Comparison of ENCODE assay signal across 23 cellular contexts in genomic region chr6:158367824-158368223, GRCh38. TPM values are rescaled to one million over a fixed set of nuclear protein-coding genes. Genes with fewer than 3 reads are reported as not detected.
DNase-seq lines count a peak whose midpoint lies in the region; ATAC-seq, FAIRE-seq and TF ChIP-seq lines count a peak whose summit lies in the region.
"Had no signal": no experiment of that assay in that cellular context is flagged by ENCODE, and none has a peak within 500 bp of the region (broad histone marks: within the 10 kb centered on the region; RNA-seq: fewer than 3 reads in every experiment).

No MANE protein-coding gene starts in this region.

- no peak overlapping the region for H4K8ac ChIP-seq in trophoblast cell (ENCODE audit: low read depth, low read length)

- no peak for TF ChIP-seq CTCF in HCT116 (IDR thresholded peaks at IDR 0.05 in 2 of 3, conservative IDR thresholded peaks at IDR 0.05 in 1 of 3; ENCODE audit: borderline replicate concordance in 1 of 3, insufficient read depth in 1 of 3, low read depth in 2 of 3, low read length in 2 of 3)
- no peak for TF ChIP-seq CTCF in RWPE2 (IDR thresholded peaks at IDR 0.05; ENCODE audit: poor library complexity, severe bottlenecking)

- H3K9me3 Mint-ChIP-seq in naive thymus-derived CD8-positive, alpha-beta T cell, result peaks cover 0 to 6% (median 0%) of the 10 kb centered on the region in 9 donors
- H3K9me3 Mint-ChIP-seq: CD4-positive, alpha-beta T cell had no signal

- no peak overlapping the region for H2BK120ac ChIP-seq in trophoblast cell (ENCODE audit: insufficient read depth, low read length, poor library complexity)

- no CpG with 5 or more reads among the region's 6 CpGs for WGBS in trophoblast cell (ENCODE audit: extremely low coverage, insufficient coverage, insufficient read length)

- no peak overlapping the region for H3K27ac ChIP-seq in HCT116 (ENCODE audit: low read depth, low read length)
- H3K27ac ChIP-seq in RWPE2 (ENCODE audit: poor library complexity, severe bottlenecking), result no peak overlapping the region
- H3K27ac ChIP-seq in trophoblast cell (ENCODE audit: low read depth, low read length), result no peak overlapping the region
- H3K27ac ChIP-seq: A549, C4-2B, KMS-11 had no signal

- no peaks in the 10 kb centered on the region for H3K4me1 ChIP-seq in HCT116 (ENCODE audit: control insufficient read depth in 1 of 2, insufficient read depth in 2 of 2, low read length in 2 of 2)
- peaks cover 6% of the 10 kb centered on the region for H3K4me1 ChIP-seq in RWPE2 (ENCODE audit: insufficient read depth, poor library complexity, severe bottlenecking)
- no peaks in the 10 kb centered on the region for H3K4me1 ChIP-seq in trophoblast cell (ENCODE audit: control insufficient read depth in 1 of 2, insufficient read depth in 2 of 2, low read length in 2 of 2)
- H3K4me1 ChIP-seq: A549, Caco-2 had no signal

- no peak overlapping the region for H2BK12ac ChIP-seq in trophoblast cell (ENCODE audit: low read length)

- H3K4me3 ChIP-seq in HCT116 (replicated peaks in 1 of 2; ENCODE audit: low read depth in 1 of 2, low read length in 2 of 2), result no peak overlapping the region
- H3K4me3 ChIP-seq in RWPE2 (ENCODE audit: severe bottlenecking), result no peak overlapping the region
- H3K4me3 ChIP-seq in trophoblast cell (ENCODE audit: low read depth, low read length), result no peak overlapping the region
- H3K4me3 ChIP-seq: A549, GM23338 had no signal

- no peak overlapping the region for H3K9ac ChIP-seq in HCT116 (ENCODE audit: low read length)
- no peak overlapping the region for H3K9ac ChIP-seq in trophoblast cell (ENCODE audit: low read length)
- H3K9ac ChIP-seq: KMS-11 had no signal

- H3K27ac Mint-ChIP-seq in naive thymus-derived CD8-positive, alpha-beta T cell, result no peak overlapping the region
- H3K27ac Mint-ChIP-seq: CD4-positive, alpha-beta T cell; GM23338 had no signal

- H3K23ac ChIP-seq in trophoblast cell (ENCODE audit: low read length), result no peak overlapping the region

- no peak overlapping the region for H3K4ac ChIP-seq in trophoblast cell (ENCODE audit: low read depth, low read length)

- DNase-seq in EH (ENCODE audit: low read depth) (peak; percentile 21), HCT116 (ENCODE audit: low read depth, low spot score) (no peak), RWPE2 (ENCODE audit: low spot score) (no peak), DMS 273 treated with DMSO at 0.1 percent for 48 hours (lab: John Stamatoyannopoulos, UW) (no peak), trophoblast cell (no peak), activated T-cell treated with anti-CD3 and anti-CD28 coated beads for 4 hours (no peak)
- DNase-seq in naive thymus-derived CD8-positive, alpha-beta T cell, result no peak
- DNase-seq: AML-193; Caco-2; CD4-positive, alpha-beta T cell; DMS153; DMS79; GDM1; HCEC 1CT had no signal

- H3K27me3 ChIP-seq in HCT116 (ENCODE audit: insufficient read depth, low read length), result no peaks in the 10 kb centered on the region
- no peaks in the 10 kb centered on the region for H3K27me3 ChIP-seq in RWPE2 (ENCODE audit: insufficient read depth, poor library complexity, severe bottlenecking)
- H3K27me3 ChIP-seq in trophoblast cell (ENCODE audit: insufficient read depth, low read length), result no peaks in the 10 kb centered on the region

- H3K36me3 Mint-ChIP-seq in naive thymus-derived CD8-positive, alpha-beta T cell, result peaks cover 0 to 8% (median 7%) of the 10 kb centered on the region in 3 donors

- peak; percentile 41 for FAIRE-seq in endometrium (lab: Jason Lieb, UNC)
- FAIRE-seq: A549, D721Med, GM12892, GM18507, H54 had no signal

- H3K36me3 ChIP-seq in HCT116 (ENCODE audit: control insufficient read depth in 1 of 2, insufficient read depth in 2 of 2, low read length in 2 of 2) (no peaks in the 10 kb centered on the region), RWPE2 (ENCODE audit: low read depth) (no peaks in the 10 kb centered on the region), trophoblast cell (ENCODE audit: control insufficient read depth in 1 of 2, insufficient read depth in 2 of 2, low read length in 2 of 2) (no peaks in the 10 kb centered on the region)

- no peak overlapping the region for H2BK5ac ChIP-seq in trophoblast cell (ENCODE audit: low read depth, low read length, poor library complexity)

- H4K12ac ChIP-seq in trophoblast cell (ENCODE audit: low read depth, low read length), result no peak overlapping the region

- H3K79me2 ChIP-seq in HCT116 (ENCODE audit: insufficient read depth, low read length) (peaks cover 19% of the 10 kb centered on the region), trophoblast cell (ENCODE audit: control insufficient read depth, insufficient read depth, low read length, poor library complexity) (peaks cover 1% of the 10 kb centered on the region)

- no peaks in the 10 kb centered on the region for H3K27me3 Mint-ChIP-seq in naive thymus-derived CD8-positive, alpha-beta T cell
- H3K27me3 Mint-ChIP-seq: CD4-positive, alpha-beta T cell had no signal

- H3K4me2 ChIP-seq in HCT116 (ENCODE audit: low read length) (no peak overlapping the region), trophoblast cell (ENCODE audit: low read length) (no peak overlapping the region)
- H3K4me2 ChIP-seq: A549, GM23338, KMS-11 had no signal

- intact Hi-C loops in HCT116 (cut with micrococcal nuclease), result no loop called here

- H2AFZ ChIP-seq in HCT116 (ENCODE audit: low read depth, low read length, poor library complexity, severe bottlenecking) (no peak overlapping the region), trophoblast cell (ENCODE audit: insufficient read depth, low read length, poor library complexity) (no peak overlapping the region)
- H2AFZ ChIP-seq: GM23338 had no signal

- no peaks in the 10 kb centered on the region for H4K20me1 ChIP-seq in HCT116 (ENCODE audit: insufficient read depth)

- H4K91ac ChIP-seq in trophoblast cell (ENCODE audit: low read depth, low read length), result no peak overlapping the region

- peak; percentile 59; the same call in 1 of the 2 replicates for ATAC-seq in HCT116
- ATAC-seq in RWPE2 (ENCODE audit: low read depth), result peak; percentile 72
- no peak for ATAC-seq in naive thymus-derived CD8-positive, alpha-beta T cell
- ATAC-seq: GM23338 had no signal

- CTCF ChIA-PET in HCT116 (lab: Charles Lee), result interaction anchor here (1.2 kb wide), 1 partner anchor 292 kb away, joined by 3 read pairs; no protein-coding TSS in a partner anchor

- H3K4me3 Mint-ChIP-seq in naive thymus-derived CD8-positive, alpha-beta T cell, result no peak overlapping the region
- H3K4me3 Mint-ChIP-seq: CD4-positive, alpha-beta T cell; GM23338 had no signal

- no peak overlapping the region for H2AK5ac ChIP-seq in trophoblast cell (ENCODE audit: low read length)

- no peaks in the 10 kb centered on the region for H3K9me2 ChIP-seq in HCT116 (ENCODE audit: insufficient read depth)

- no peak overlapping the region for H3K14ac ChIP-seq in trophoblast cell (ENCODE audit: low read length)

- no peak for TF ChIP-seq POLR2A in HCT116 (IDR thresholded peaks at IDR 0.05; ENCODE audit: borderline replicate concordance, extremely low read depth, insufficient read depth, insufficient read length)

- RAD21 ChIA-PET in HCT116 (lab: Charles Lee; ENCODE audit: low non-redundant PET in 1 of 2, low total read pairs in 2 of 2, uncharacterized antibody in 2 of 2, unreplicated experiment in 2 of 2), result no interaction called here

- no peaks in the 10 kb centered on the region for H3K79me1 ChIP-seq in trophoblast cell (ENCODE audit: low read length)

- no peak for TF ChIP-seq RAD21 in HCT116 (IDR thresholded peaks at IDR 0.05; ENCODE audit: low read depth)

- POLR2A ChIA-PET in HCT116 (lab: Charles Lee), result no interaction called here
- POLR2A ChIA-PET in naive thymus-derived CD8-positive, alpha-beta T cell (lab: Charles Lee), result no interaction called here

- H3K18ac ChIP-seq in trophoblast cell (ENCODE audit: low read length), result no peak overlapping the region

- BruUV-seq in HCT116 (replicated peaks; lab: Mats Ljungman, UMichigan), result no TSS peak

- H3K9me3 ChIP-seq in HCT116 (ENCODE audit: control insufficient read depth in 1 of 2, insufficient read depth in 1 of 2, low read depth in 1 of 2, low read length in 2 of 2) (no peaks in the 10 kb centered on the region), RWPE2 (ENCODE audit: severe bottlenecking) (no peaks in the 10 kb centered on the region), trophoblast cell (ENCODE audit: insufficient read depth, low read depth, low read length) (no peaks in the 10 kb centered on the region)
- H3K9me3 ChIP-seq: A549, Caco-2 had no signal

- peaks cover 0 to 10% (median 4%) of the 10 kb centered on the region in 4 donors for H3K4me1 Mint-ChIP-seq in naive thymus-derived CD8-positive, alpha-beta T cell
- H3K4me1 Mint-ChIP-seq: GM23338 had no signal

TF ChIP-seq in HCT116, 20 proteins besides CTCF, POLR2A, EP300 and RAD21:
- TF ChIP-seq REST (IDR thresholded peaks at IDR 0.05; ENCODE audit: low read depth) (no peak), ZFX (IDR thresholded peaks at IDR 0.05) (no peak), JUND (IDR thresholded peaks at IDR 0.05) (no peak), EGR1 (IDR thresholded peaks at IDR 0.05; ENCODE audit: low read depth) (no peak)
TF ChIP-seq in HCT116: peak in this region for 0.

RNA-seq across cellular contexts. Expression of gene TULP4, which starts 55.6 kb away (rescaled TPM):
- 70.8 TPM for total RNA-seq in HCT116 (2021; ENCODE audit: unreplicated experiment)
- polyA plus RNA-seq in HCT116 (2012), result 6.9 and 9.5 TPM in 2 replicates
- total RNA-seq in naive thymus-derived CD8-positive, alpha-beta T cell, result 10 to 100 TPM; 51.5 to 59.5 TPM
- 10 to 100 TPM; 18.9 to 25.8 (median 24.2) TPM for polyA plus RNA-seq in naive thymus-derived CD8-positive, alpha-beta T cell
- 28.1 and 29.5 TPM in 2 replicates for polyA plus RNA-seq in trophoblast cell (2013)

Comparison
In these comparisons a context has a peak if more than half of its experiments do, and no peak if none do; other contexts are left out.
1. ATAC-seq: peak in HCT116 (single experiment) and RWPE2 (single experiment); none in naive thymus-derived CD8-positive, alpha-beta T cell (0 of 2).